ENCODE assay signal across 19 cellular contexts in genomic region chr12:50662121-50662480, GRCh38.
"Had no signal": no experiment of that assay in that cellular context is flagged by ENCODE, and none has a peak within 500 bp of the region (broad histone marks: within the 10 kb centered on the region; RNA-seq: fewer than 3 reads in every experiment).

No MANE protein-coding gene starts in this region.

- H3K36me3 ChIP-seq: thoracic aorta had no signal

- H3K4me1 Mint-ChIP-seq: activated T-helper 17 cell treated with anti-CD3 and anti-CD28 coated beads, Interleukin-2, amount 50 U/mL, for 72 hours had no signal

- H3K27ac ChIP-seq: neutrophil, right atrium auricular region, thoracic aorta had no signal

- H3K4me3 Mint-ChIP-seq: activated naive CD4-positive, alpha-beta T cell treated with anti-CD3 and anti-CD28 coated beads for 36 hours; activated T-helper 17 cell treated with anti-CD3 and anti-CD28 coated beads, Interleukin-2, amount 50 U/mL, for 72 hours; effector memory CD8-positive, alpha-beta T cell; naive thymus-derived CD4-positive, alpha-beta T cell had no signal

- H3K4me1 ChIP-seq: right atrium auricular region had no signal

- H3K9me3 ChIP-seq: mucosa of descending colon, neutrophil, right atrium auricular region, thoracic aorta had no signal

- H3K9me3 Mint-ChIP-seq: activated naive CD4-positive, alpha-beta T cell treated with anti-CD3 and anti-CD28 coated beads for 36 hours; activated T-helper 17 cell treated with anti-CD3 and anti-CD28 coated beads, Interleukin-2, amount 50 U/mL, for 72 hours; effector memory CD8-positive, alpha-beta T cell had no signal

- H3K27ac Mint-ChIP-seq: activated naive CD4-positive, alpha-beta T cell treated with anti-CD3 and anti-CD28 coated beads for 36 hours; activated T-helper 17 cell treated with anti-CD3 and anti-CD28 coated beads, Interleukin-2, amount 50 U/mL, for 72 hours; effector memory CD8-positive, alpha-beta T cell had no signal

- H3K4me3 ChIP-seq: mucosa of descending colon, right atrium auricular region, skin epidermis, thoracic aorta had no signal

- H3K27me3 ChIP-seq: neutrophil, right atrium auricular region had no signal

- H3K27me3 Mint-ChIP-seq: activated T-helper 17 cell treated with anti-CD3 and anti-CD28 coated beads, Interleukin-2, amount 50 U/mL, for 72 hours; effector memory CD8-positive, alpha-beta T cell; naive thymus-derived CD4-positive, alpha-beta T cell had no signal

- ATAC-seq: effector memory CD8-positive, alpha-beta T cell; left lobe of liver; mucosa of descending colon; naive thymus-derived CD4-positive, alpha-beta T cell; SK-N-SH treated with all-trans-retinoic acid at 6 μM for 48 hours; stimulated activated naive CD8-positive, alpha-beta T cell treated with anti-CD3 and anti-CD28 coated beads, Interleukin-15, Interleukin-2, amounts not matched to agents 100 U/mL and 50 U/mL, for 24 hours had no signal

- DNase-seq: activated CD4-positive, CD25-positive, alpha-beta regulatory T cell treated with anti-CD3 and anti-CD28 coated beads, Interleukin-2, amount 50 U/mL, for 72 hours; activated naive CD4-positive, alpha-beta T cell treated with anti-CD3 and anti-CD28 coated beads for 36 hours; effector memory CD8-positive, alpha-beta T cell; islet precursor cell; mucosa of descending colon; naive thymus-derived CD4-positive, alpha-beta T cell; posterior cingulate gyrus; stimulated activated CD4-positive, alpha-beta T cell treated with anti-CD3 and anti-CD28 coated beads, Interleukin-4, amount 100 ng/mL, for 4 hours; stimulated activated CD8-positive, alpha-beta memory T cell treated with anti-CD3 and anti-CD28 coated beads, Interleukin-4, amount 100 ng/mL, for 48 hours; stimulated activated naive CD8-positive, alpha-beta T cell treated with anti-CD3 and anti-CD28 coated beads, Interleukin-15, Interleukin-2, amounts not matched to agents 100 U/mL and 50 U/mL, for 24 hours; T-helper 1 cell; T1000 had no signal
